ENCODE assay signal across 12 cellular contexts in the genomic region with DNA sequence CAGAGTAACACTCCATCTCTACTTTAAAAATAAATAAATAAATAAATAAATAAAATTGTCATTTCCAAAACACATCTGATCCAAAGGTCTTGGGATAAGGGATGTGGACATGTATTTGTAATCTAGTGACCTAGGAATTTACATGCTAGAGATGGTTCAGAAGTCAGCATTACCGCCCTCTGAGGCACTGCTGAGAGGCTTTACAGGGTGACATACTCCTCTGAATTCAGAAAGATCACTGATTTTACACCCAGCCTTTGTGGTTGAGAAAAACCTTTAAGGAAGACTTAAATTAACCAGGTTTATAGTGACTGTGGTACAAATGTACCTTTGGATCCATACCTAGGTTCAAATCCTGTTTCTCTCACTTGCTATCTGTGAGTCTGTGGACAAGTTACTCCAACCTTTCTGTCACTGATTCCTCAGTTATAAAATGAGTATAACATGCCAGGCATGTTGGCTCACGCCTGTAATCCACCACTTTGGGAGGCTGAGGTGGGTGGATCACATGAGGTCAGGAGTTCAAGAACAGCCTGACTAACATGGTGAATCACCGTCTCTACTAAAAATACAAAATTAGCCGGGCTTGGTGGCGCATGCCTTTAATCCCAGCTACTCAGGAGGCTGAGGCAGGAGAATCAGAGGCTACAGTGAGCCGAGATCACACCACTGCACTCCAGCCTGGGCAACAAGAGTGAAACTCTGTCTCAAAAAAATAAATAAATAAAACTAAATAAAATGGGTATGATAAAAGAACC. TPM values are rescaled to one million over a fixed set of nuclear protein-coding genes. Genes with fewer than 3 reads are reported as not detected.
A peak's percentile ranks its signal among the peaks of the same experiment; 100 is the strongest.
DNase-seq lines count a peak whose midpoint lies in the region; TF ChIP-seq lines count a peak whose summit lies in the region.
"Had no signal": no experiment of that assay in that cellular context is flagged by ENCODE, and none has a peak within 500 bp of the region (broad histone marks: within the 10 kb centered on the region; RNA-seq: fewer than 3 reads in every experiment).

No MANE protein-coding gene starts in this region.

- peak overlapping the region; percentile 53 for H3K27ac ChIP-seq in vagina
- H3K27ac ChIP-seq: C4-2B had no signal

- no peak overlapping the region for H3K4me3 Mint-ChIP-seq in MCF 10A (ENCODE audit: unreplicated experiment)
- H3K4me3 Mint-ChIP-seq: activated T-cell treated with anti-CD3 and anti-CD28 coated beads, Interleukin-2, amount 50 U/mL, for 24 hours; nephron had no signal

- H3K4me3 ChIP-seq in kidney epithelial cell (ENCODE audit: low read depth, low read length) (no peak overlapping the region), vagina (no peak overlapping the region)

- TF ChIP-seq POLR2A in vagina (IDR thresholded peaks at IDR 0.05) = no peak

- no peaks in the 10 kb centered on the region for H3K27me3 ChIP-seq in kidney epithelial cell (ENCODE audit: control insufficient read depth, insufficient read depth, low read length)
- H3K27me3 ChIP-seq in vagina = no peaks in the 10 kb centered on the region

- no peaks in the 10 kb centered on the region for H3K36me3 Mint-ChIP-seq in MCF 10A (ENCODE audit: insufficient read depth, unreplicated experiment)

- no peaks in the 10 kb centered on the region for H3K27me3 Mint-ChIP-seq in MCF 10A (ENCODE audit: insufficient read depth, unreplicated experiment)
- H3K27me3 Mint-ChIP-seq: activated T-cell treated with anti-CD3 and anti-CD28 coated beads, Interleukin-2, amount 50 U/mL, for 24 hours had no signal

- peaks cover 18% of the 10 kb centered on the region for H3K4me1 Mint-ChIP-seq in MCF 10A (ENCODE audit: insufficient read depth, unreplicated experiment)

- H3K36me3 ChIP-seq in kidney epithelial cell (ENCODE audit: control insufficient read depth, insufficient read depth, low read length) (no peaks in the 10 kb centered on the region), vagina (no peaks in the 10 kb centered on the region)

- no peaks in the 10 kb centered on the region for H3K9me3 Mint-ChIP-seq in MCF 10A (ENCODE audit: unreplicated experiment)
- H3K9me3 Mint-ChIP-seq: activated T-cell treated with anti-CD3 and anti-CD28 coated beads, Interleukin-2, amount 50 U/mL, for 24 hours; nephron had no signal

- TF ChIP-seq CTCF in MCF 10A (IDR thresholded peaks at IDR 0.05; ENCODE audit: unreplicated experiment) (no peak), kidney epithelial cell (IDR thresholded peaks at IDR 0.05; ENCODE audit: insufficient read depth, low read length, poor library complexity, severe bottlenecking) (no peak), vagina (IDR thresholded peaks at IDR 0.05) (no peak)

- peak overlapping the region; percentile 42 for H3K27ac Mint-ChIP-seq in MCF 10A (ENCODE audit: low read depth, unreplicated experiment)
- H3K27ac Mint-ChIP-seq: activated T-cell treated with anti-CD3 and anti-CD28 coated beads, Interleukin-2, amount 50 U/mL, for 24 hours; nephron had no signal

- no peaks in the 10 kb centered on the region for H3K9me3 ChIP-seq in vagina

- DNase-seq in stimulated activated CD4-positive, alpha-beta T cell treated with anti-CD3 and anti-CD28 coated beads, TNF-alpha, amount 100 ng/mL, for 48 hours (ENCODE audit: low read depth in 3 of 3) = peak in 2 of 3 donors; percentile 5 to 13
- no peak for DNase-seq in stimulated activated CD4-positive, alpha-beta T cell treated with anti-CD3 and anti-CD28 coated beads, Interleukin-4, amount 100 ng/mL, for 1 hour
- DNase-seq in MCF 10A (ENCODE audit: unreplicated experiment) (peak; percentile 89), kidney epithelial cell (ENCODE audit: low read depth) (peak; percentile 73), vagina (ENCODE audit: extremely low spot score in 2 of 2) (no peak), AG08396 (ENCODE audit: low spot score) (no peak), superior temporal gyrus (ENCODE audit: extremely low spot score) (no peak)
- no peak for DNase-seq in stimulated activated naive CD4-positive, alpha-beta T cell treated with Interleukin-2 at 50 U/mL for 16 hours (lab: John Stamatoyannopoulos, UW)
- DNase-seq: activated T-cell treated with anti-CD3 and anti-CD28 coated beads, Interleukin-2, amount 50 U/mL, for 24 hours; NCI-H1105 treated with DMSO at 0.1 percent for 48 hours had no signal

- CTCF ChIA-PET in MCF 10A (lab: Yijun Ruan, JAX) = interaction anchor here (0.6 to 0.7 kb wide), 3 partner anchors 13 to 127 kb away, joined by 3 read pairs; no protein-coding TSS in a partner anchor

- peaks cover 65% of the 10 kb centered on the region for H3K4me1 ChIP-seq in vagina

- POLR2A ChIA-PET in MCF 10A (lab: Yijun Ruan, JAX) = interaction anchor here (0.7 to 1.2 kb wide), 7 partner anchors 20 to 169 kb away, joined by 3 to 8 read pairs (median 4); a partner anchor contains a TSS

- BruUV-seq in MCF 10A (replicated peaks; lab: Mats Ljungman, UMichigan) = no TSS peak

- intact Hi-C loops in MCF 10A (cut with micrococcal nuclease) (no loop called here), vagina (cut with DNase I) (no loop called here)

RNA-seq across cellular contexts. Expression of a gene that starts 20.1 kb away (rescaled TPM):
- total RNA-seq in MCF 10A (2022) = 51.7 and 60.4 TPM in 2 replicates
- 85.1 and 94.1 TPM in 2 replicates for total RNA-seq in kidney epithelial cell
- 72.2 TPM for total RNA-seq in vagina

Comparison
In these comparisons a context has a peak if more than half of its experiments do, and no peak if none do; other contexts are left out.
1. DNase-seq: peak in stimulated activated CD4-positive, alpha-beta T cell treated with anti-CD3 and anti-CD28 coated beads, TNF-alpha, amount 100 ng/mL, for 48 hours (2 of 3), MCF 10A (single experiment) and kidney epithelial cell (single experiment); none in stimulated activated CD4-positive, alpha-beta T cell treated with anti-CD3 and anti-CD28 coated beads, Interleukin-4, amount 100 ng/mL, for 1 hour (single experiment), vagina (0 of 2), stimulated activated naive CD4-positive, alpha-beta T cell treated with Interleukin-2 at 50 U/mL for 16 hours (single experiment), AG08396 (single experiment) and superior temporal gyrus (single experiment).